In genomic region chr5:621341-621761, GRCh38 we compare ENCODE assay signal across 29 cellular contexts.
"Had no signal": no experiment of that assay in that cellular context is flagged by ENCODE, and none has a peak within 500 bp of the region (broad histone marks: within the 10 kb centered on the region; RNA-seq: fewer than 3 reads in every experiment).

No MANE protein-coding gene starts in this region.

- H3K9me3 Mint-ChIP-seq: activated CD4-positive, alpha-beta memory T cell treated with anti-CD3 and anti-CD28 coated beads, Interleukin-2, amount 10 ng/mL, durations not matched to agents 7 days and 5 days; activated CD4-positive, alpha-beta T cell treated with anti-CD3 and anti-CD28 coated beads, Interleukin-2, amount 10 ng/mL, durations not matched to agents 24 days and 14 days; memory B cell; naive thymus-derived CD8-positive, alpha-beta T cell; T-helper 1 cell treated with Interleukin-12 subunit alpha and Interleukin-12 subunit beta and Interleukin-4 antibody, amounts not matched to agents 30 μg/mL and 1 μg/mL, for 36 hours had no signal

- H3K27ac ChIP-seq: body of pancreas, coronary artery, dorsolateral prefrontal cortex, gastrocnemius medialis, hepatocyte, skin epidermis, tibial nerve, VCaP had no signal

- H3K27me3 ChIP-seq: body of pancreas, dorsolateral prefrontal cortex, gastrocnemius medialis, hepatocyte, tibial nerve had no signal

- H3K4me1 ChIP-seq: body of pancreas, gastrocnemius medialis, tibial nerve had no signal

- H3K4me3 ChIP-seq: body of pancreas, coronary artery, dorsolateral prefrontal cortex, gastrocnemius medialis, hepatocyte, skin epidermis, tibial nerve had no signal

- H3K9me3 ChIP-seq: body of pancreas, gastrocnemius medialis, tibial nerve had no signal

- FAIRE-seq: keratinocyte, TTC549, urothelium cell line had no signal

- H3K27ac Mint-ChIP-seq: activated CD4-positive, alpha-beta memory T cell treated with anti-CD3 and anti-CD28 coated beads, Interleukin-2, amount 10 ng/mL, durations not matched to agents 7 days and 5 days; activated naive CD8-positive, alpha-beta T cell; memory B cell; naive thymus-derived CD8-positive, alpha-beta T cell; T-helper 1 cell treated with Interleukin-12 subunit alpha and Interleukin-12 subunit beta and Interleukin-4 antibody, amounts not matched to agents 30 μg/mL and 1 μg/mL, for 36 hours had no signal

- H3K4me3 Mint-ChIP-seq: activated CD4-positive, alpha-beta memory T cell treated with anti-CD3 and anti-CD28 coated beads, Interleukin-2, amount 10 ng/mL, durations not matched to agents 7 days and 5 days; activated CD4-positive, alpha-beta T cell treated with anti-CD3 and anti-CD28 coated beads, Interleukin-2, amount 10 ng/mL, durations not matched to agents 24 days and 14 days; activated naive CD8-positive, alpha-beta T cell; memory B cell; naive thymus-derived CD8-positive, alpha-beta T cell; T-helper 1 cell treated with Interleukin-12 subunit alpha and Interleukin-12 subunit beta and Interleukin-4 antibody, amounts not matched to agents 30 μg/mL and 1 μg/mL, for 36 hours had no signal

- H3K4me2 ChIP-seq: hepatocyte had no signal

- H3K27me3 Mint-ChIP-seq: activated CD4-positive, alpha-beta memory T cell treated with anti-CD3 and anti-CD28 coated beads, Interleukin-2, amount 10 ng/mL, durations not matched to agents 7 days and 5 days; activated CD4-positive, alpha-beta T cell treated with anti-CD3 and anti-CD28 coated beads, Interleukin-2, amount 10 ng/mL, durations not matched to agents 24 days and 14 days; activated naive CD8-positive, alpha-beta T cell; memory B cell; naive thymus-derived CD8-positive, alpha-beta T cell had no signal

- ATAC-seq: activated CD4-positive, CD25-positive, alpha-beta regulatory T cell treated with anti-CD3 and anti-CD28 coated beads, Interleukin-2, amount 50 U/mL, for 24 hours; body of pancreas; gastrocnemius medialis; left colon; naive thymus-derived CD8-positive, alpha-beta T cell; right cardiac atrium had no signal

- DNase-seq: activated CD4-positive, alpha-beta memory T cell treated with anti-CD3 and anti-CD28 coated beads, Interleukin-2, amount 10 ng/mL, durations not matched to agents 7 days and 5 days; activated CD4-positive, alpha-beta T cell treated with anti-CD3 and anti-CD28 coated beads, Interleukin-2, amount 10 ng/mL, durations not matched to agents 24 days and 14 days; activated CD8-positive, alpha-beta memory T cell treated with anti-CD3 and anti-CD28 coated beads, Interleukin-2, amount 50 U/mL, for 48 hours; activated effector memory CD4-positive, alpha-beta T cell treated with Interleukin-2 at 50 U/mL for 16 hours; activated naive CD4-positive, alpha-beta T cell treated with Interleukin-2 at 50 U/mL for 16 hours; cerebellar nuclear complex; effector memory CD4-positive, alpha-beta T cell; erythroblast; gastrocnemius medialis; stimulated activated CD4-positive, alpha-beta T cell treated with anti-CD3 and anti-CD28 coated beads, Interleukin-1b, Interleukin-23, amount 100 ng/mL, for 48 hours; stimulated activated naive CD4-positive, alpha-beta T cell; T-helper 9 cell had no signal

- H3K36me3 ChIP-seq: gastrocnemius medialis had no signal

- H2AFZ ChIP-seq: hepatocyte had no signal
